8 cellular contexts compared by ENCODE assay signal in the genomic region with DNA sequence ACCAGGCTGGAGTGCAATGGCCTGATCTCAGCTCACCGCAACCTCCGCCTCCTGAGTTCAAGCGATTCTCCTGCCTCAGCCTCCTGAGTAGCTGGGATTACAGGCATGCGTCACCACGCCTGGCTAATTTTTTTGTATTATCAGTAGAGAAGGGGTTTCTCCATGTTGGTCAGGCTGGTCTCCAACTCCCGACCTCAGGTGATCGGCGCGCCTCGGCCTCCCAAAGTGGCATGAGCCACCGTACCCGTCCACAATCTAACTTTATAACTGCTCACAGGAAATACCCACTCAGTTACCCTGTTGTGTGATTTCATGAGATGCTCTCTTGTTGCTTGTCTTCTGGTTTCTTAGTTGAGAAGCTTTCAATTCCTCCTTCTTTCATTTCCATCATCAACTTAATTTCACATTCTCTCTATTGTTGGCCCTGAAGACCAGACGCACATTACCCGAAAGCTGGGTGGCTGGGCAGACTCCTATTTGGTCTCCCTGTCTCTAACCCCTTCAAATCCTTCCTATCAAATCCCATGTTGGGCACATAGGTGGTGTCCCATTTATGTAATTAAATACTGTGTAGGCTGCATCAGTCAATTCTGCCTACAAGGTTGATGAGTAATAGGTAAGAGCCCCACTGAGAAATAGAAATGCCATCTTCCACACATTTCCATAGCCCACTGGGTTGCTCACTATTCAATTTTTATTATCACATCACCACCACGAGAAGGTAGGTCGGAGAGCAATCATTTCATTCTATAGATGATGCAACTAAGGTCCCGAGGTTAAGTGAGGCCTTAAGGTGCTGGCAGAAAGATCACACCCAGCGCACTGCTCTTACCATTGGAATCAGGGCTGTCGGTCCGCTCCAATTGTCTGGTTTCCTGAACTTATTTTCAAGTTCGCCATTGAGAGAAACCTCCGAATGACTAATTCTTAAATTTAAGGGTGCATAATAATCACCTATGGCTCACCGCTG. TPM values are rescaled to one million over a fixed set of nuclear protein-coding genes. Genes with fewer than 3 reads are reported as not detected.
DNase-seq lines count a peak whose midpoint lies in the region; ATAC-seq and TF ChIP-seq lines count a peak whose summit lies in the region.

No MANE protein-coding gene starts in this region.

- TF ChIP-seq CTCF in fibroblast of the aortic adventitia (IDR thresholded peaks at IDR 0.05; ENCODE audit: insufficient read depth, low read length) (no peak), gastrocnemius medialis (IDR thresholded peaks at IDR 0.05 in 4 of 5, conservative IDR thresholded peaks at IDR 0.05 in 1 of 5) (no peak)

- H3K4me3 ChIP-seq in fibroblast of the aortic adventitia (ENCODE audit: low read depth, low read length) (peak overlapping the region; percentile 82), gastrocnemius medialis (peak overlapping the region; percentile 76 to 100 (median 86))

- H3K27me3 ChIP-seq in gastrocnemius medialis: no peaks in the 10 kb centered on the region

- DNase-seq in activated T-cell treated with anti-CD3 and anti-CD28 coated beads for 48 hours (ENCODE audit: low read depth) (peak; percentile 28), activated T-cell treated with anti-CD3 and anti-CD28 coated beads for 4 hours (no peak), fibroblast of the aortic adventitia (ENCODE audit: low read depth) (peak; percentile 13), gastrocnemius medialis (no peak), inferior parietal cortex (ENCODE audit: extremely low spot score) (no peak), AG08396 (ENCODE audit: low spot score) (no peak), DMS114 treated with DMSO at 0.1 percent for 48 hours (lab: John Stamatoyannopoulos, UW; ENCODE audit: unreplicated experiment) (no peak)
- no peak for DNase-seq in activated CD8-positive, alpha-beta T cell treated with anti-CD3 and anti-CD28 coated beads, Interleukin-2, amount 10 ng/mL, durations not matched to agents 7 days and 5 days

- H3K36me3 ChIP-seq in gastrocnemius medialis: peaks cover 0 to 50% of the 10 kb centered on the region in 2 donors

- CTCF ChIA-PET in activated CD8-positive, alpha-beta T cell treated with anti-CD3 and anti-CD28 coated beads, Interleukin-2, amount 10 ng/mL, durations not matched to agents 7 days and 5 days (lab: Charles Lee): interaction anchor here (0.6 to 13.0 kb wide), 10 partner anchors 10 to 85 kb away, joined by 3 to 85 read pairs (median 8); a partner anchor contains a TSS

- H3K9me3 ChIP-seq in gastrocnemius medialis: no peaks in the 10 kb centered on the region

- in situ Hi-C loops in gastrocnemius medialis (cut with MboI; ENCODE audit: low sequenced_read_pairs in 4 of 4): no loop called here

- peak overlapping the region; percentile 86 for H3K27ac Mint-ChIP-seq in activated CD8-positive, alpha-beta T cell treated with anti-CD3 and anti-CD28 coated beads, Interleukin-2, amount 10 ng/mL, durations not matched to agents 7 days and 5 days

- no peak for TF ChIP-seq POLR2A in gastrocnemius medialis (IDR thresholded peaks at IDR 0.05)

- H3K36me3 Mint-ChIP-seq in activated CD8-positive, alpha-beta T cell treated with anti-CD3 and anti-CD28 coated beads, Interleukin-2, amount 10 ng/mL, durations not matched to agents 7 days and 5 days (ENCODE audit: low read depth): peaks cover 47% of the 10 kb centered on the region

- peak overlapping the region; percentile 87 for H3K4me3 Mint-ChIP-seq in activated CD8-positive, alpha-beta T cell treated with anti-CD3 and anti-CD28 coated beads, Interleukin-2, amount 10 ng/mL, durations not matched to agents 7 days and 5 days

- no peaks in the 10 kb centered on the region for H3K27me3 Mint-ChIP-seq in activated CD8-positive, alpha-beta T cell treated with anti-CD3 and anti-CD28 coated beads, Interleukin-2, amount 10 ng/mL, durations not matched to agents 7 days and 5 days (ENCODE audit: low read depth)

- peak overlapping the region; percentile 87 to 93 (median 89) for H3K27ac ChIP-seq in gastrocnemius medialis

- POLR2A ChIA-PET in activated CD8-positive, alpha-beta T cell treated with anti-CD3 and anti-CD28 coated beads, Interleukin-2, amount 10 ng/mL, durations not matched to agents 7 days and 5 days (lab: Charles Lee): interaction anchor here (1.0 to 4.8 kb wide), 6 partner anchors 12 to 146 kb away, joined by 3 to 34 read pairs (median 4); a partner anchor contains a TSS

- no peak for ATAC-seq in activated CD8-positive, alpha-beta T cell treated with anti-CD3 and anti-CD28 coated beads, Interleukin-2, amount 10 ng/mL, durations not matched to agents 7 days and 5 days
- ATAC-seq in gastrocnemius medialis: peak in 1 of 2 donors; percentile 0

- H3K9me3 Mint-ChIP-seq in activated CD8-positive, alpha-beta T cell treated with anti-CD3 and anti-CD28 coated beads, Interleukin-2, amount 10 ng/mL, durations not matched to agents 7 days and 5 days (ENCODE audit: insufficient read depth): no peaks in the 10 kb centered on the region

- intact Hi-C loops in gastrocnemius medialis (cut with DNase I; ENCODE audit: low total_unique reads): no loop called here

- H3K4me1 ChIP-seq in gastrocnemius medialis: peaks cover 8 to 11% of the 10 kb centered on the region in 2 donors

- peaks cover 51% of the 10 kb centered on the region for H3K4me1 Mint-ChIP-seq in activated CD8-positive, alpha-beta T cell treated with anti-CD3 and anti-CD28 coated beads, Interleukin-2, amount 10 ng/mL, durations not matched to agents 7 days and 5 days (ENCODE audit: low read depth)

RNA-seq across cellular contexts. Expression of a gene that starts 1.0 kb away (rescaled TPM):
- 1 to 10 TPM in 1 of 2 experiments, under 1 TPM in 1; 0.94 to 1.2 TPM for total RNA-seq in activated CD8-positive, alpha-beta T cell treated with anti-CD3 and anti-CD28 coated beads, Interleukin-2, amount 10 ng/mL, durations not matched to agents 7 days and 5 days
- total RNA-seq in fibroblast of the aortic adventitia (ENCODE audit: low replicate concordance) (3.4 and 8.9 TPM in 2 replicates), gastrocnemius medialis (1 to 10 TPM in 2 of 4 donors, under 1 TPM in 1, not detected in 1; 0.71 to 2.3 (median 1.4) TPM)

RNA-seq across cellular contexts. Expression of a gene that starts 13.3 kb away (rescaled TPM):
- total RNA-seq in activated CD8-positive, alpha-beta T cell treated with anti-CD3 and anti-CD28 coated beads, Interleukin-2, amount 10 ng/mL, durations not matched to agents 7 days and 5 days: 100 to 1,000 TPM; 114 to 119 TPM
- total RNA-seq in fibroblast of the aortic adventitia (ENCODE audit: low replicate concordance) (175 and 260 TPM in 2 replicates), gastrocnemius medialis (100 to 1,000 TPM in 2 of 4 donors, 10 to 100 TPM in 2; 39.6 to 284 (median 74.2) TPM)

RNA-seq across cellular contexts. Expression of a gene that starts 35.8 kb away (rescaled TPM):
- under 1 TPM in 1 of 2 experiments, not detected in 1; 0.18 TPM for total RNA-seq in activated CD8-positive, alpha-beta T cell treated with anti-CD3 and anti-CD28 coated beads, Interleukin-2, amount 10 ng/mL, durations not matched to agents 7 days and 5 days
- total RNA-seq in fibroblast of the aortic adventitia (ENCODE audit: low replicate concordance) (0.36 and 0.41 TPM in 2 replicates), gastrocnemius medialis (not detected)

Comparison
In these comparisons a context has a peak if more than half of its experiments do, and no peak if none do; other contexts are left out.
1. DNase-seq: peak in activated T-cell treated with anti-CD3 and anti-CD28 coated beads for 48 hours (single experiment) and fibroblast of the aortic adventitia (single experiment); none in activated T-cell treated with anti-CD3 and anti-CD28 coated beads for 4 hours (single experiment), activated CD8-positive, alpha-beta T cell treated with anti-CD3 and anti-CD28 coated beads, Interleukin-2, amount 10 ng/mL, durations not matched to agents 7 days and 5 days (single experiment), gastrocnemius medialis (0 of 2), inferior parietal cortex (single experiment), AG08396 (single experiment) and DMS114 treated with DMSO at 0.1 percent for 48 hours (single experiment).